Comparison of ENCODE assay signal across 28 cellular contexts in genomic region chr2:56500317-56500716, GRCh38.
DNase-seq lines count a peak whose midpoint lies in the region; ATAC-seq, FAIRE-seq and TF ChIP-seq lines count a peak whose summit lies in the region.
"Had no signal": no experiment of that assay in that cellular context is flagged by ENCODE, and none has a peak within 500 bp of the region (broad histone marks: within the 10 kb centered on the region; RNA-seq: fewer than 3 reads in every experiment).

No MANE protein-coding gene starts in this region.

- H3K4me3 ChIP-seq in HepG2 (replicated peaks in 1 of 3; ENCODE audit: insufficient read depth in 1 of 3, low read depth in 2 of 3, low read length in 3 of 3), result no peak overlapping the region
- H3K4me3 ChIP-seq in right lobe of liver, result no peak overlapping the region
- H3K4me3 ChIP-seq: A549; BLaER1; BLaER1 treated with 17β-estradiol and CSF1 and Interleukin-3, amounts not matched to agents 10 nM and 100 nM had no signal

- POLR2A ChIA-PET in HepG2 (lab: Yijun Ruan, JAX), result no interaction called here

- TF ChIP-seq EP300 in HepG2 (IDR thresholded peaks at IDR 0.05; ENCODE audit: low read depth in 2 of 2, low read length in 2 of 2) (no peak), HepG2 (CRISPR knock-in tag; IDR thresholded peaks at IDR 0.05; ENCODE audit: borderline replicate concordance) (no peak)

- H3K9ac ChIP-seq in HepG2 (ENCODE audit: insufficient read depth, low read depth, low read length), result no peak overlapping the region
- H3K9ac ChIP-seq: BLaER1; BLaER1 treated with 17β-estradiol and CSF1 and Interleukin-3, amounts not matched to agents 10 nM and 100 nM had no signal

- TF ChIP-seq RAD21 in HepG2 (CRISPR knock-in tag; IDR thresholded peaks at IDR 0.05), result no peak

- H3K27ac ChIP-seq in HepG2 (ENCODE audit: extremely low read length, insufficient read depth, low read length), result no peak overlapping the region
- no peak overlapping the region for H3K27ac ChIP-seq in right lobe of liver
- H3K27ac ChIP-seq: 22Rv1; A549; BLaER1; BLaER1 treated with 17β-estradiol and CSF1 and Interleukin-3, amounts not matched to agents 10 nM and 100 nM; C4-2B had no signal

- intact Hi-C loops in HepG2 (cut with micrococcal nuclease; ENCODE audit: unreplicated experiment), result no loop called here
- intact Hi-C loops in right lobe of liver (cut with DNase I), result no loop called here

- H3K4me2 ChIP-seq in HepG2 (ENCODE audit: low read depth, low read length), result no peak overlapping the region
- H3K4me2 ChIP-seq: A549; BLaER1; BLaER1 treated with 17β-estradiol and CSF1 and Interleukin-3, amounts not matched to agents 10 nM and 100 nM had no signal

- H3K27me3 ChIP-seq in HepG2 (ENCODE audit: control insufficient read depth in 1 of 2, insufficient read depth in 2 of 2, low read length in 2 of 2), result no peaks in the 10 kb centered on the region
- no peaks in the 10 kb centered on the region for H3K27me3 ChIP-seq in right lobe of liver
- H3K27me3 ChIP-seq: BE2C; BLaER1; BLaER1 treated with 17β-estradiol and CSF1 and Interleukin-3, amounts not matched to agents 10 nM and 100 nM had no signal

- H3K4me1 ChIP-seq in HepG2 (ENCODE audit: insufficient read depth, low read length), result no peaks in the 10 kb centered on the region
- no peaks in the 10 kb centered on the region for H3K4me1 ChIP-seq in right lobe of liver
- H3K4me1 ChIP-seq: A549; BE2C; BLaER1; BLaER1 treated with 17β-estradiol and CSF1 and Interleukin-3, amounts not matched to agents 10 nM and 100 nM; Caco-2 had no signal

- H3K79me2 ChIP-seq in HepG2 (ENCODE audit: insufficient read depth, low read length), result no peaks in the 10 kb centered on the region

- H3K9me3 ChIP-seq in HepG2 (ENCODE audit: low read length) (peaks cover 45% of the 10 kb centered on the region), right lobe of liver (no peaks in the 10 kb centered on the region)
- H3K9me3 ChIP-seq: A549; BE2C; BLaER1; BLaER1 treated with 17β-estradiol and CSF1 and Interleukin-3, amounts not matched to agents 10 nM and 100 nM; Caco-2 had no signal

- TF ChIP-seq POLR2A in HepG2 (IDR thresholded peaks at IDR 0.05; ENCODE audit: insufficient read depth in 1 of 2, low read depth in 2 of 2, low read length in 2 of 2) (no peak), right lobe of liver (IDR thresholded peaks at IDR 0.05) (no peak)

- DNase-seq in HepG2 (ENCODE audit: low spot score) (no peak), right lobe of liver (no peak)
- DNase-seq: 8988T; ACHN; AML-193; BE2C; C1 segment of cervical spinal cord; Caco-2; Calu3; CD4-positive, alpha-beta memory T cell; CD4-positive, alpha-beta T cell; CD4-positive, CD25-positive, alpha-beta regulatory T cell; CD8-positive, alpha-beta memory T cell; CD8-positive, alpha-beta T cell; COR-L47; DMS 273 treated with DMSO at 0.1 percent for 48 hours; DMS153; DMS79; DMS79 treated with DMSO at 0.1 percent for 48 hours; DND-41; EL had no signal

- WGBS in HepG2 (ENCODE audit: low lambda C conversion rate), result 8% methylated on average over 1 of the region's 1 CpG
- 78% methylated on average over 1 of the region's 1 CpG for WGBS in right lobe of liver (ENCODE audit: insufficient coverage, low coverage, low lambda C conversion rate, missing lambda C conversion rate)

- in situ Hi-C loops in HepG2 (cut with HindIII; ENCODE audit: extremely low pct_ligation_motif_present, low pct_unique_long_range_greater_than_20kb), result no loop called here

- H4K20me1 ChIP-seq in HepG2 (ENCODE audit: insufficient read depth, low read length), result no peaks in the 10 kb centered on the region
- H4K20me1 ChIP-seq: BLaER1; BLaER1 treated with 17β-estradiol and CSF1 and Interleukin-3, amounts not matched to agents 10 nM and 100 nM had no signal

- TF ChIP-seq CTCF in HepG2 (CRISPR knock-in tag; IDR thresholded peaks at IDR 0.05) (no peak), right lobe of liver (IDR thresholded peaks at IDR 0.05) (no peak)

- ATAC-seq in HepG2 (no peak), right lobe of liver (no peak)
- ATAC-seq: A549; CD8-positive, alpha-beta T cell had no signal

- CTCF ChIA-PET in HepG2 (lab: Yijun Ruan, JAX; ENCODE audit: low intra/inter-chr PET ratio, low total read pairs), result no interaction called here

- no TSS peak for BruUV-seq in HepG2 (replicated peaks; lab: Mats Ljungman, UMichigan)

- FAIRE-seq in HepG2 (lab: Jason Lieb, UNC), result no peak
- FAIRE-seq: A204.1, D721Med had no signal

- H2AFZ ChIP-seq in HepG2 (ENCODE audit: low read length), result no peak overlapping the region

- no peaks in the 10 kb centered on the region for H3K36me3 ChIP-seq in HepG2 (replicated peaks in 1 of 2; ENCODE audit: control insufficient read depth in 1 of 2, insufficient read depth in 2 of 2, low read length in 2 of 2)
- H3K36me3 ChIP-seq in right lobe of liver, result no peaks in the 10 kb centered on the region
- H3K36me3 ChIP-seq: BE2C; BLaER1; BLaER1 treated with 17β-estradiol and CSF1 and Interleukin-3, amounts not matched to agents 10 nM and 100 nM had no signal

TF ChIP-seq in HepG2, 621 proteins besides CTCF, POLR2A, EP300 and RAD21:
- TF ChIP-seq ATF7 (IDR thresholded peaks at IDR 0.05) (peak; percentile 86), ATF7 (CRISPR knock-in tag; IDR thresholded peaks at IDR 0.05) (no peak), CREB1 (IDR thresholded peaks at IDR 0.05) (peak; percentile 75), CREB1 (CRISPR knock-in tag; IDR thresholded peaks at IDR 0.05) (no peak), ZNF282 (IDR thresholded peaks at IDR 0.05; ENCODE audit: partially characterized antibody) (no peak)
